8 cellular contexts compared by ENCODE assay signal in the genomic region with DNA sequence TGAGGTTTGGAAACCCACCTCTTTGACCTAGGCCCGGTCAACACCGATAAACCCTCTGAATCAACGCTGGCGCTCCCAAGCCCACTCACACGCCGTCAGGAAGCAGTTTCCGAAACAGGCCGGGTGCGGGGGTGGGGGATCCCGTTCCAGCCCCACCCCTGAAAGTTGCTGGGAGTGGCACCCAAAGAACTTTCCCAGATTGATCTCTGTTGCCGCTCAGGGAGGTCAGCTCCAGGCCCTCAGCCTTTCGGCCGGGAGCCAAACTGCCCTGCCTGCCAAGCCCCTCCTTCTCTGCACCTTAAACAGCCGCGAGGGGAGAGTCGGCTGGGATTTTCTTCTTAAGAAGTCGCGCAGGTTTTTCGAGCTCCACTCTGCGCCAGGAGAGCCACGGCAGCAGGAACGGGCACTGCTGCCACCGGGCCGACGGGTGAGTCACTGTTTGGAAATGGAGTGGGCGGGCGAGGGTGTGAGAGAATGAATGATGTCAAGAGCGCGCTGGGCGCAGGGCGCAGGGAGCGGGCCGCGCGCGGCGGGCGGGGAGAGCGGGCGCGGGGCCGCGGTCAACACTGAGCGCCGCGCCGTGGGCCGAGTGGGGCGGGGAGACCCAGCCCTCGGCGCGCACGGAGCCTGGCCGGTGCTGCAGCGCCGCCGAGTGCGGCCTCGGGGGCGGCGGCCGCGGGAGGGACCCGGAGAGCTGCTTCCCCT. TPM values are rescaled to one million over a fixed set of nuclear protein-coding genes. Genes with fewer than 3 reads are reported as not detected.
A peak's percentile ranks its signal among the peaks of the same experiment; 100 is the strongest.
DNase-seq lines count a peak whose midpoint lies in the region; ATAC-seq and TF ChIP-seq lines count a peak whose summit lies in the region.

Gene SGMS2 (plus strand): TSS at position 566 of the 705 bp plus-strand sequence. CDS start 70,622 bp downstream, outside the sequence.

- TF ChIP-seq CTCF in 22Rv1 (IDR thresholded peaks at IDR 0.05), result peak; percentile 19; the same call in 1 of the 2 replicates
- no peak for TF ChIP-seq CTCF in fibroblast of the aortic adventitia (IDR thresholded peaks at IDR 0.05; ENCODE audit: insufficient read depth, low read length)

- DNase-seq in NCI-H748 (lab: John Stamatoyannopoulos, UW; ENCODE audit: unreplicated experiment) (peak; percentile 58), fibroblast of the aortic adventitia (ENCODE audit: low read depth) (peak; percentile 87)
- DNase-seq in naive thymus-derived CD4-positive, alpha-beta T cell, result peak in 2 of 9 donors; percentile 35 to 76

- peak within 1 kb of the TSS; percentile 84 for H3K4me3 Mint-ChIP-seq in activated T-helper 17 cell treated with anti-CD3 and anti-CD28 coated beads, Interleukin-2, amount 50 U/mL, for 72 hours
- H3K4me3 Mint-ChIP-seq in naive thymus-derived CD4-positive, alpha-beta T cell, result peak within 1 kb of the TSS; percentile 31 to 88 (median 76)
- H3K4me3 Mint-ChIP-seq in stimulated activated naive CD8-positive, alpha-beta T cell treated with anti-CD3 and anti-CD28 coated beads, Interleukin-15, Interleukin-2, amounts not matched to agents 100 ng/mL and 50 ng/mL, for 24 hours, result peak within 1 kb of the TSS; percentile 85

- TF ChIP-seq POLR2A in GM18505 (IDR thresholded peaks at IDR 0.05; ENCODE audit: borderline replicate concordance, extremely low read depth, insufficient read depth, insufficient read length), result no peak

- peak; percentile 71 for ATAC-seq in GM18505 (IDR thresholded peaks at IDR 0.05; ENCODE audit: unreplicated experiment)
- ATAC-seq in HG02973 (IDR thresholded peaks at IDR 0.05; ENCODE audit: unreplicated experiment), result peak; percentile 58
- peak; percentile 89 for ATAC-seq in activated T-helper 17 cell treated with anti-CD3 and anti-CD28 coated beads, Interleukin-2, amount 50 U/mL, for 72 hours (replicated peaks)
- peak; percentile 86 for ATAC-seq in naive thymus-derived CD4-positive, alpha-beta T cell

- H3K36me3 Mint-ChIP-seq in activated T-helper 17 cell treated with anti-CD3 and anti-CD28 coated beads, Interleukin-2, amount 50 U/mL, for 72 hours (ENCODE audit: low read depth), result no peaks in the 10 kb centered on the region
- no peaks in the 10 kb centered on the region for H3K36me3 Mint-ChIP-seq in naive thymus-derived CD4-positive, alpha-beta T cell
- H3K36me3 Mint-ChIP-seq in stimulated activated naive CD8-positive, alpha-beta T cell treated with anti-CD3 and anti-CD28 coated beads, Interleukin-15, Interleukin-2, amounts not matched to agents 100 ng/mL and 50 ng/mL, for 24 hours (ENCODE audit: low read depth), result no peaks in the 10 kb centered on the region

- H3K4me1 Mint-ChIP-seq in activated T-helper 17 cell treated with anti-CD3 and anti-CD28 coated beads, Interleukin-2, amount 50 U/mL, for 72 hours, result no peaks in the 10 kb centered on the region
- H3K4me1 Mint-ChIP-seq in naive thymus-derived CD4-positive, alpha-beta T cell, result peaks cover 7 to 16% (median 10%) of the 10 kb centered on the region in 7 donors
- peaks cover 21% of the 10 kb centered on the region for H3K4me1 Mint-ChIP-seq in stimulated activated naive CD8-positive, alpha-beta T cell treated with anti-CD3 and anti-CD28 coated beads, Interleukin-15, Interleukin-2, amounts not matched to agents 100 ng/mL and 50 ng/mL, for 24 hours (ENCODE audit: low read depth)

- POLR2A ChIA-PET in naive thymus-derived CD4-positive, alpha-beta T cell (lab: Charles Lee), result no interaction called here

- no peaks in the 10 kb centered on the region for H3K9me3 Mint-ChIP-seq in activated T-helper 17 cell treated with anti-CD3 and anti-CD28 coated beads, Interleukin-2, amount 50 U/mL, for 72 hours
- peaks cover 0 to 1% (median 0%) of the 10 kb centered on the region in 11 donors for H3K9me3 Mint-ChIP-seq in naive thymus-derived CD4-positive, alpha-beta T cell
- no peaks in the 10 kb centered on the region for H3K9me3 Mint-ChIP-seq in stimulated activated naive CD8-positive, alpha-beta T cell treated with anti-CD3 and anti-CD28 coated beads, Interleukin-15, Interleukin-2, amounts not matched to agents 100 ng/mL and 50 ng/mL, for 24 hours

- no peaks in the 10 kb centered on the region for H3K4me1 ChIP-seq in naive thymus-derived CD4-positive, alpha-beta T cell (ENCODE audit: control insufficient read depth in 2 of 2, insufficient read depth in 2 of 2, low read length in 2 of 2)

- CTCF ChIA-PET in naive thymus-derived CD4-positive, alpha-beta T cell (lab: Charles Lee), result no interaction called here

- H3K27me3 Mint-ChIP-seq in activated T-helper 17 cell treated with anti-CD3 and anti-CD28 coated beads, Interleukin-2, amount 50 U/mL, for 72 hours, result peaks cover 39% of the 10 kb centered on the region
- H3K27me3 Mint-ChIP-seq in naive thymus-derived CD4-positive, alpha-beta T cell, result peaks cover 53 to 72% (median 59%) of the 10 kb centered on the region in 5 donors
- H3K27me3 Mint-ChIP-seq in stimulated activated naive CD8-positive, alpha-beta T cell treated with anti-CD3 and anti-CD28 coated beads, Interleukin-15, Interleukin-2, amounts not matched to agents 100 ng/mL and 50 ng/mL, for 24 hours, result peaks cover 58% of the 10 kb centered on the region

- peak within 1 kb of the TSS; percentile 91 for H3K27ac ChIP-seq in 22Rv1
- no peak within 1 kb of the TSS for H3K27ac ChIP-seq in naive thymus-derived CD4-positive, alpha-beta T cell (ENCODE audit: low read depth, low read length)

- H3K36me3 ChIP-seq in naive thymus-derived CD4-positive, alpha-beta T cell (ENCODE audit: control insufficient read depth in 2 of 3, insufficient read depth in 3 of 3, low read length in 3 of 3), result no peaks in the 10 kb centered on the region

- intact Hi-C loops in naive thymus-derived CD4-positive, alpha-beta T cell (cut with micrococcal nuclease), result no loop called here

- peak within 1 kb of the TSS; percentile 96 for H3K4me3 ChIP-seq in fibroblast of the aortic adventitia (ENCODE audit: low read depth, low read length)
- no peak within 1 kb of the TSS for H3K4me3 ChIP-seq in naive thymus-derived CD4-positive, alpha-beta T cell (ENCODE audit: low read length)

- no peaks in the 10 kb centered on the region for H3K9me3 ChIP-seq in naive thymus-derived CD4-positive, alpha-beta T cell (ENCODE audit: control insufficient read depth in 2 of 3, low read length in 3 of 3)

- peak within 1 kb of the TSS; percentile 84 for H3K27ac Mint-ChIP-seq in activated T-helper 17 cell treated with anti-CD3 and anti-CD28 coated beads, Interleukin-2, amount 50 U/mL, for 72 hours
- no peak within 1 kb of the TSS for H3K27ac Mint-ChIP-seq in naive thymus-derived CD4-positive, alpha-beta T cell
- peak within 1 kb of the TSS; percentile 79 for H3K27ac Mint-ChIP-seq in stimulated activated naive CD8-positive, alpha-beta T cell treated with anti-CD3 and anti-CD28 coated beads, Interleukin-15, Interleukin-2, amounts not matched to agents 100 ng/mL and 50 ng/mL, for 24 hours

- H3K27me3 ChIP-seq in naive thymus-derived CD4-positive, alpha-beta T cell (ENCODE audit: control insufficient read depth in 2 of 2, insufficient read depth in 2 of 2, low read length in 2 of 2), result peaks cover 0 to 3% of the 10 kb centered on the region in 2 donors

RNA-seq across cellular contexts. Expression of gene SGMS2, which starts in this region (rescaled TPM):
- 1 to 10 TPM in 1 of 2 donors, under 1 TPM in 1; 0.19 to 1.2 TPM for total RNA-seq in activated T-helper 17 cell treated with anti-CD3 and anti-CD28 coated beads, Interleukin-2, amount 50 U/mL, for 72 hours
- total RNA-seq in fibroblast of the aortic adventitia (ENCODE audit: low replicate concordance), result 144 and 145 TPM in 2 replicates
- total RNA-seq in naive thymus-derived CD4-positive, alpha-beta T cell, result 1 to 10 TPM in 1 of 5 experiments, under 1 TPM in 2, not detected in 2; 0.24 to 3.5 (median 0.36) TPM
- polyA plus RNA-seq in naive thymus-derived CD4-positive, alpha-beta T cell, result not detected

Comparison
In these comparisons a context has a peak if more than half of its experiments do, and no peak if none do; other contexts are left out.
1. RNA of gene SGMS2 (total RNA-seq): 144 to 145 TPM in fibroblast of the aortic adventitia; 0.19 to 1.2 TPM in activated T-helper 17 cell treated with anti-CD3 and anti-CD28 coated beads, Interleukin-2, amount 50 U/mL, for 72 hours and 0.24 to 3.5 TPM in naive thymus-derived CD4-positive, alpha-beta T cell; every median in the first group is over 10 times any median in the second.
2. H3K27ac Mint-ChIP-seq: peak in activated T-helper 17 cell treated with anti-CD3 and anti-CD28 coated beads, Interleukin-2, amount 50 U/mL, for 72 hours (single experiment) and stimulated activated naive CD8-positive, alpha-beta T cell treated with anti-CD3 and anti-CD28 coated beads, Interleukin-15, Interleukin-2, amounts not matched to agents 100 ng/mL and 50 ng/mL, for 24 hours (single experiment); none in naive thymus-derived CD4-positive, alpha-beta T cell (0 of 9).
3. Peak in every context shown above with its lines, with median percentiles within 50 percentile points of each other: ATAC-seq and H3K4me3 Mint-ChIP-seq.